In the genomic region with DNA sequence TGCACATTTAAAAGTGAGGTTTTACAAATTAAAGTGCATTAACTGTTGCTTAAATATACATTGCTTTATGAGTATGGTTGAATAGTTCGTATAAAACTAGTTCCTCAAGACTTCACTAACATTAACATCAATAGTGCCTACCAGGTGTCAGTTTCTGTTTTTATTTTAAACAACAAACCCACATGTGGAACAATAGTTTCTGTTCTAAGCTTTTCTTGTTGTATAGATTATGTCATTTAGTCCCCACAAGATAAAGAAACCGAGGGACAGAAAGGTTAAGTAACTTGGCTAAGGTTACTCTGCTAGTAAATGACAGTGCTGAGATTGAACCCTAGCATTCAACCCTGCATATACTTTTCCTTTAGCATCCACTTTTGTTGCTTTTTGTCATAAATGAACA, we compare ENCODE assay signal across 12 cellular contexts.
DNase-seq lines count a peak whose midpoint lies in the region; ATAC-seq and TF ChIP-seq lines count a peak whose summit lies in the region.
"Had no signal": no experiment of that assay in that cellular context is flagged by ENCODE, and none has a peak within 500 bp of the region (broad histone marks: within the 10 kb centered on the region; RNA-seq: fewer than 3 reads in every experiment).

No MANE protein-coding gene starts in this region.

- DNase-seq in GM06990 (ENCODE audit: extremely low read depth, insufficient read length) (peak; percentile 73), RPMI8226 (no peak), T-helper 1 cell (no peak), SIG-M5 treated with dmso at 0.1 percent for 504 hours (lab: John Stamatoyannopoulos, UW; ENCODE audit: unreplicated experiment) (no peak)
- no peak for DNase-seq in NK-92 treated with Interleukin-12 subunit alpha and Interleukin-12 subunit beta, amount 100 ng/mL, for 24 hours (lab: John Stamatoyannopoulos, UW)
- DNase-seq: gastrocnemius medialis, NCI-H2171 had no signal

- TF ChIP-seq CTCF in GM06990 (IDR thresholded peaks at IDR 0.05; ENCODE audit: insufficient read depth, low read length, poor library complexity, severe bottlenecking) = no peak

- peak; percentile 74 for ATAC-seq in GM19328 (IDR thresholded peaks at IDR 0.05; ENCODE audit: unreplicated experiment)
- peak; percentile 84 for ATAC-seq in HG02852 (IDR thresholded peaks at IDR 0.05; ENCODE audit: unreplicated experiment)
- ATAC-seq in HG03575 (IDR thresholded peaks at IDR 0.05; ENCODE audit: extremely low read depth, insufficient number of reproducible peaks, low FRiP score, unreplicated experiment) = peak; percentile 91
- ATAC-seq: gastrocnemius medialis had no signal

- no peaks in the 10 kb centered on the region for H3K36me3 ChIP-seq in GM06990 (ENCODE audit: control insufficient read depth, insufficient read depth, low read length)

- no peaks in the 10 kb centered on the region for H3K27me3 ChIP-seq in GM06990 (replicated peaks; ENCODE audit: control insufficient read depth, insufficient read depth, low read length)
- H3K27me3 ChIP-seq: gastrocnemius medialis had no signal

- H3K4me3 ChIP-seq in GM06990 (replicated peaks; ENCODE audit: low read depth, low read length) = no peak overlapping the region
- H3K4me3 ChIP-seq: gastrocnemius medialis, SK-N-MC, skin epidermis had no signal
